21 cellular contexts compared by ENCODE assay signal in genomic region chr16:29993191-29993902, GRCh38. TPM values are rescaled to one million over a fixed set of nuclear protein-coding genes. Genes with fewer than 3 reads are reported as not detected.
DNase-seq lines count a peak whose midpoint lies in the region; ATAC-seq, FAIRE-seq and TF ChIP-seq lines count a peak whose summit lies in the region.
"Had no signal": no experiment of that assay in that cellular context is flagged by ENCODE, and none has a peak within 500 bp of the region (broad histone marks: within the 10 kb centered on the region; RNA-seq: fewer than 3 reads in every experiment).

No MANE protein-coding gene starts in this region.

- H3K79me2 ChIP-seq in HepG2 (ENCODE audit: insufficient read depth, low read length), result peaks cover 9% of the 10 kb centered on the region

- intact Hi-C loops in right cardiac atrium (cut with DNase I), result loop anchor here in 1 of 4 donors (10.0 kb wide), 2 partner anchors 129 to 179 kb away; partner anchors contain the start of genes CDIPT, PAGR1 and PRRT2
- intact Hi-C loops in left ventricle myocardium inferior (cut with micrococcal nuclease), result no loop called here
- intact Hi-C loops in HepG2 (cut with micrococcal nuclease; ENCODE audit: unreplicated experiment), result no loop called here

- H3K36me3 ChIP-seq in left ventricle myocardium inferior, result peaks cover 67% of the 10 kb centered on the region
- peaks cover 15 to 46% of the 10 kb centered on the region in 2 experiments for H3K36me3 ChIP-seq in HepG2 (replicated peaks in 1 of 2; ENCODE audit: control insufficient read depth in 1 of 2, insufficient read depth in 2 of 2, low read length in 2 of 2)
- H3K36me3 ChIP-seq: colonic mucosa, pancreas had no signal

- TF ChIP-seq CTCF in left ventricle myocardium inferior (IDR thresholded peaks at IDR 0.05; ENCODE audit: borderline replicate concordance) (no peak), HepG2 (CRISPR knock-in tag; IDR thresholded peaks at IDR 0.05) (no peak)

- ATAC-seq in right cardiac atrium (no peak), HepG2 (no peak), GM19455 (IDR thresholded peaks at IDR 0.05; ENCODE audit: unreplicated experiment) (no peak)
- ATAC-seq: mucosa of descending colon, pancreas had no signal

- H3K9ac ChIP-seq in HepG2 (ENCODE audit: insufficient read depth, low read depth, low read length), result no peak overlapping the region

- H3K9me3 ChIP-seq in right cardiac atrium (ENCODE audit: control insufficient read depth, low read length), result no peaks in the 10 kb centered on the region
- H3K9me3 ChIP-seq in left ventricle myocardium inferior (replicated peaks), result no peaks in the 10 kb centered on the region
- no peaks in the 10 kb centered on the region for H3K9me3 ChIP-seq in HepG2 (ENCODE audit: low read length)
- H3K9me3 ChIP-seq: colonic mucosa, mucosa of descending colon, pancreas, Peyer's patch had no signal

- 82% methylated on average over 25 of the region's 25 CpGs for WGBS in right cardiac atrium
- 95% methylated on average over 18 of the region's 25 CpGs for WGBS in HepG2 (ENCODE audit: low lambda C conversion rate)

- no peak for FAIRE-seq in HepG2 (lab: Jason Lieb, UNC)
- FAIRE-seq: GM12892, H1, pancreas had no signal

- DNase-seq in right cardiac atrium (peak in 2 of 3 donors; percentile 35 to 41), left ventricle myocardium inferior (no peak), HepG2 (ENCODE audit: low spot score) (no peak), NCI-H82 treated with DMSO at 0.1 percent for 48 hours (lab: John Stamatoyannopoulos, UW; ENCODE audit: unreplicated experiment) (no peak), cerebellar cortex (ENCODE audit: low spot score) (no peak), SW 1271 (lab: John Stamatoyannopoulos, UW) (no peak)
- DNase-seq: activated gamma-delta T cell, colonic mucosa, foreskin fibroblast, NCI-H1092, NCI-H526 treated with DMSO at 0.1 percent for 48 hours, Peyer's patch had no signal

- in situ Hi-C loops in HepG2 (cut with HindIII; ENCODE audit: extremely low pct_ligation_motif_present, low pct_unique_long_range_greater_than_20kb), result no loop called here

- no peak for TF ChIP-seq RAD21 in HepG2 (CRISPR knock-in tag; IDR thresholded peaks at IDR 0.05)

- H3K4me2 ChIP-seq in HepG2 (ENCODE audit: low read depth, low read length), result no peak overlapping the region

- peak; percentile 1 to 27; a peak in 2 of 4 replicates for TF ChIP-seq POLR2A in HepG2 (IDR thresholded peaks at IDR 0.05; ENCODE audit: insufficient read depth in 1 of 2, low read depth in 2 of 2, low read length in 2 of 2)

- no TSS peak for BruUV-seq in HepG2 (replicated peaks; lab: Mats Ljungman, UMichigan)

- CTCF ChIA-PET in HepG2 (lab: Yijun Ruan, JAX; ENCODE audit: low intra/inter-chr PET ratio, low total read pairs), result no interaction called here

- H2AFZ ChIP-seq in HepG2 (ENCODE audit: low read length), result no peak overlapping the region

- POLR2A ChIA-PET in HepG2 (lab: Yijun Ruan, JAX), result interaction anchor here (0.6 to 2.0 kb wide), 4 partner anchors 20 to 186 kb away, joined by 3 to 10 read pairs (median 6); partner anchors contain the start of genes KCTD13 and TAOK2

- TF ChIP-seq EP300 in HepG2 (IDR thresholded peaks at IDR 0.05; ENCODE audit: low read depth in 2 of 2, low read length in 2 of 2) (no peak), HepG2 (CRISPR knock-in tag; IDR thresholded peaks at IDR 0.05; ENCODE audit: borderline replicate concordance) (no peak)

- H3K27ac ChIP-seq in right cardiac atrium (ENCODE audit: low read length), result no peak overlapping the region
- no peak overlapping the region for H3K27ac ChIP-seq in left ventricle myocardium inferior (replicated peaks)
- H3K27ac ChIP-seq in HepG2 (ENCODE audit: extremely low read length, insufficient read depth, low read length), result no peak overlapping the region
- H3K27ac ChIP-seq: colonic mucosa, pancreas had no signal

- H4K20me1 ChIP-seq in HepG2 (ENCODE audit: insufficient read depth, low read length), result no peaks in the 10 kb centered on the region

- H3K4me1 ChIP-seq in right cardiac atrium (ENCODE audit: control insufficient read depth, insufficient read depth, low read length), result peaks cover 7% of the 10 kb centered on the region
- peaks cover 53% of the 10 kb centered on the region for H3K4me1 ChIP-seq in left ventricle myocardium inferior
- H3K4me1 ChIP-seq in HepG2 (ENCODE audit: insufficient read depth, low read length), result peaks cover 24% of the 10 kb centered on the region

- H3K27me3 ChIP-seq in right cardiac atrium (ENCODE audit: control insufficient read depth, insufficient read depth), result no peaks in the 10 kb centered on the region
- no peaks in the 10 kb centered on the region for H3K27me3 ChIP-seq in left ventricle myocardium inferior (ENCODE audit: low read depth)
- peaks cover 0 to 5% of the 10 kb centered on the region in 2 experiments; a peak in 1 of 5 replicates for H3K27me3 ChIP-seq in HepG2 (ENCODE audit: control insufficient read depth in 1 of 2, insufficient read depth in 2 of 2, low read length in 2 of 2)
- H3K27me3 ChIP-seq: colonic mucosa, pancreas, Peyer's patch had no signal

- H3K4me3 ChIP-seq in right cardiac atrium (ENCODE audit: low read length), result no peak overlapping the region
- H3K4me3 ChIP-seq in left ventricle myocardium inferior, result no peak overlapping the region
- no peak overlapping the region for H3K4me3 ChIP-seq in HepG2 (replicated peaks in 1 of 3; ENCODE audit: insufficient read depth in 1 of 3, low read depth in 2 of 3, low read length in 3 of 3)
- H3K4me3 ChIP-seq: colonic mucosa, mucosa of descending colon, pancreas, Peyer's patch, skin epidermis had no signal

RNA-seq across cellular contexts. Expression of gene HIRIP3, which starts 2.1 kb away (rescaled TPM):
- 10 to 100 TPM; 11.6 to 21.7 (median 17.5) TPM for total RNA-seq in right cardiac atrium
- 19.1 TPM for polyA plus RNA-seq in right cardiac atrium
- total RNA-seq in left ventricle myocardium inferior, result 18.8 TPM
- polyA plus RNA-seq in PFSK-1 (2012; ENCODE audit: insufficient read length, low read depth), result 15.2 TPM
- total RNA-seq in HepG2 (2016; rRNA removed; fragmentation: Illumina TruSeq; extraction: Trizol), result 17.2 and 17.3 TPM in 2 replicates
- 14.2 TPM in 2 replicates for total RNA-seq in HepG2 (2016; cell fraction: cytosol; rRNA removed; fragmentation: Illumina TruSeq; extraction: Trizol; ENCODE audit: low read depth)
- 15.1 and 16.3 TPM in 2 replicates for total RNA-seq in HepG2 (2016; cell fraction: insoluble cytoplasmic fraction; rRNA removed; fragmentation: Illumina TruSeq; extraction: Trizol)
- total RNA-seq in HepG2 (2016; cell fraction: membrane; rRNA removed; fragmentation: Illumina TruSeq; extraction: Trizol), result 19.3 and 23.7 TPM in 2 replicates
- 8.3 and 10.3 TPM in 2 replicates for total RNA-seq in HepG2 (2016; cell fraction: nucleus; rRNA removed; fragmentation: Illumina TruSeq; extraction: Trizol)
- polyA plus RNA-seq in HepG2 (2011; rRNA removed), result 12.6 and 16.3 TPM in 2 replicates
- 12.2 and 16.8 TPM in 2 replicates for polyA plus RNA-seq in HepG2 (2011; cell fraction: cytosol; rRNA removed)
- 12.7 and 15.6 TPM in 2 replicates for polyA plus RNA-seq in HepG2 (2011; cell fraction: nucleus; rRNA removed)
- polyA plus RNA-seq in HepG2 (2012), result 8.7 and 10.3 TPM in 2 replicates
- 11.5 and 15.7 TPM in 2 replicates for polyA plus RNA-seq in HepG2 (2016; cell fraction: cytosol; fragmentation: Illumina TruSeq; extraction: Trizol; ENCODE audit: low read depth)
- polyA plus RNA-seq in HepG2 (2016; cell fraction: insoluble cytoplasmic fraction; fragmentation: Illumina TruSeq; extraction: Trizol; ENCODE audit: low read depth), result 23.3 and 25.6 TPM in 2 replicates
- polyA plus RNA-seq in HepG2 (2016; cell fraction: membrane; fragmentation: Illumina TruSeq; extraction: Trizol; ENCODE audit: low read depth), result 18.8 and 21.7 TPM in 2 replicates
- polyA plus RNA-seq in HepG2 (2016; cell fraction: nucleus; fragmentation: Illumina TruSeq; extraction: Trizol; ENCODE audit: insufficient read depth, low read depth), result 21.5 and 22.8 TPM in 2 replicates
- polyA minus RNA-seq in HepG2 (2011; rRNA and poly(A)+ RNA removed; ENCODE audit: low replicate concordance), result 7.0 and 15.9 TPM in 2 replicates
- 3.3 and 7.2 TPM in 2 replicates for polyA minus RNA-seq in HepG2 (2011; cell fraction: cytosol; rRNA and poly(A)+ RNA removed)
- polyA minus RNA-seq in HepG2 (2011; cell fraction: nucleus; rRNA and poly(A)+ RNA removed), result 8.4 and 11.6 TPM in 2 replicates

RNA-seq across cellular contexts. Expression of gene INO80E, which starts 2.7 kb away (rescaled TPM):
- total RNA-seq in right cardiac atrium (10 to 100 TPM; 32.7 to 44.6 (median 37.1) TPM), left ventricle myocardium inferior (29.0 TPM), HepG2 (2016; rRNA removed; fragmentation: Illumina TruSeq; extraction: Trizol) (39.5 and 45.6 TPM in 2 replicates)
- polyA plus RNA-seq in right cardiac atrium (59.1 TPM), HepG2 (2011; rRNA removed) (25.8 and 28.4 TPM in 2 replicates)
- 152 TPM for polyA plus RNA-seq in PFSK-1 (2012; ENCODE audit: insufficient read length, low read depth)
- 18.9 and 22.7 TPM in 2 replicates for total RNA-seq in HepG2 (2016; cell fraction: cytosol; rRNA removed; fragmentation: Illumina TruSeq; extraction: Trizol; ENCODE audit: low read depth)
- total RNA-seq in HepG2 (2016; cell fraction: insoluble cytoplasmic fraction; rRNA removed; fragmentation: Illumina TruSeq; extraction: Trizol), result 35.1 and 45.9 TPM in 2 replicates
- 25.0 and 29.9 TPM in 2 replicates for total RNA-seq in HepG2 (2016; cell fraction: membrane; rRNA removed; fragmentation: Illumina TruSeq; extraction: Trizol)
- 25.3 and 33.1 TPM in 2 replicates for total RNA-seq in HepG2 (2016; cell fraction: nucleus; rRNA removed; fragmentation: Illumina TruSeq; extraction: Trizol)
- polyA plus RNA-seq in HepG2 (2011; cell fraction: cytosol; rRNA removed), result 25.4 and 28.1 TPM in 2 replicates
- 71.2 and 71.9 TPM in 2 replicates for polyA plus RNA-seq in HepG2 (2011; cell fraction: nucleus; rRNA removed)
- polyA plus RNA-seq in HepG2 (2012), result 26.9 and 29.3 TPM in 2 replicates
- polyA plus RNA-seq in HepG2 (2016; cell fraction: cytosol; fragmentation: Illumina TruSeq; extraction: Trizol; ENCODE audit: low read depth), result 26.1 and 33.3 TPM in 2 replicates
- polyA plus RNA-seq in HepG2 (2016; cell fraction: insoluble cytoplasmic fraction; fragmentation: Illumina TruSeq; extraction: Trizol; ENCODE audit: low read depth), result 59.9 and 67.8 TPM in 2 replicates
- 33.8 and 33.9 TPM in 2 replicates for polyA plus RNA-seq in HepG2 (2016; cell fraction: membrane; fragmentation: Illumina TruSeq; extraction: Trizol; ENCODE audit: low read depth)
- polyA plus RNA-seq in HepG2 (2016; cell fraction: nucleus; fragmentation: Illumina TruSeq; extraction: Trizol; ENCODE audit: insufficient read depth, low read depth), result 83.7 and 87.4 TPM in 2 replicates
- polyA minus RNA-seq in HepG2 (2011; rRNA and poly(A)+ RNA removed; ENCODE audit: low replicate concordance), result 9.4 and 17.6 TPM in 2 replicates
- 5.5 and 10.9 TPM in 2 replicates for polyA minus RNA-seq in HepG2 (2011; cell fraction: cytosol; rRNA and poly(A)+ RNA removed)
- polyA minus RNA-seq in HepG2 (2011; cell fraction: nucleus; rRNA and poly(A)+ RNA removed), result 15.3 and 21.1 TPM in 2 replicates

RNA-seq across cellular contexts. Expression of gene DOC2A, which starts 17.5 kb away (rescaled TPM):
- total RNA-seq in right cardiac atrium (under 1 TPM; 0.40 to 0.59 (median 0.47) TPM), left ventricle myocardium inferior (0.66 TPM), HepG2 (2016; rRNA removed; fragmentation: Illumina TruSeq; extraction: Trizol) (0.15 and 0.21 TPM in 2 replicates)
- polyA plus RNA-seq in right cardiac atrium (0.77 TPM), HepG2 (2011; rRNA removed) (0.55 and 1.4 TPM in 2 replicates)
- 0.51 TPM for polyA plus RNA-seq in PFSK-1 (2012; ENCODE audit: insufficient read length, low read depth)
- total RNA-seq in HepG2 (2016; cell fraction: cytosol; rRNA removed; fragmentation: Illumina TruSeq; extraction: Trizol; ENCODE audit: low read depth), result not detected in 2 replicates
- total RNA-seq in HepG2 (2016; cell fraction: insoluble cytoplasmic fraction; rRNA removed; fragmentation: Illumina TruSeq; extraction: Trizol), result 0.24 TPM in 1 of 2 replicates, not detected in the other
- not detected in 2 replicates for total RNA-seq in HepG2 (2016; cell fraction: membrane; rRNA removed; fragmentation: Illumina TruSeq; extraction: Trizol)
- total RNA-seq in HepG2 (2016; cell fraction: nucleus; rRNA removed; fragmentation: Illumina TruSeq; extraction: Trizol), result 0.22 TPM in 1 of 2 replicates, not detected in the other
- polyA plus RNA-seq in HepG2 (2011; cell fraction: cytosol; rRNA removed), result 0.36 and 0.52 TPM in 2 replicates
- 4.4 and 6.3 TPM in 2 replicates for polyA plus RNA-seq in HepG2 (2011; cell fraction: nucleus; rRNA removed)
- 0.52 and 0.72 TPM in 2 replicates for polyA plus RNA-seq in HepG2 (2012)
- polyA plus RNA-seq in HepG2 (2016; cell fraction: cytosol; fragmentation: Illumina TruSeq; extraction: Trizol; ENCODE audit: low read depth), result not detected in 2 replicates
- not detected in 2 replicates for polyA plus RNA-seq in HepG2 (2016; cell fraction: insoluble cytoplasmic fraction; fragmentation: Illumina TruSeq; extraction: Trizol; ENCODE audit: low read depth)
- not detected in 2 replicates for polyA plus RNA-seq in HepG2 (2016; cell fraction: membrane; fragmentation: Illumina TruSeq; extraction: Trizol; ENCODE audit: low read depth)
- polyA plus RNA-seq in HepG2 (2016; cell fraction: nucleus; fragmentation: Illumina TruSeq; extraction: Trizol; ENCODE audit: insufficient read depth, low read depth), result 0.66 and 1.1 TPM in 2 replicates
- 0.12 and 0.37 TPM in 2 replicates for polyA minus RNA-seq in HepG2 (2011; rRNA and poly(A)+ RNA removed; ENCODE audit: low replicate concordance)
- not detected in 2 replicates for polyA minus RNA-seq in HepG2 (2011; cell fraction: cytosol; rRNA and poly(A)+ RNA removed)
- not detected in 2 replicates for polyA minus RNA-seq in HepG2 (2011; cell fraction: nucleus; rRNA and poly(A)+ RNA removed)

RNA-seq across cellular contexts. Expression of gene TAOK2, which starts 19.7 kb away (rescaled TPM):
- total RNA-seq in right cardiac atrium (10 to 100 TPM; 37.2 to 40.1 (median 39.4) TPM), left ventricle myocardium inferior (34.3 TPM), HepG2 (2016; rRNA removed; fragmentation: Illumina TruSeq; extraction: Trizol) (27.6 and 43.2 TPM in 2 replicates)
- polyA plus RNA-seq in right cardiac atrium (38.3 TPM), HepG2 (2011; rRNA removed) (17.4 and 24.8 TPM in 2 replicates)
- 19.2 TPM for polyA plus RNA-seq in PFSK-1 (2012; ENCODE audit: insufficient read length, low read depth)
- total RNA-seq in HepG2 (2016; cell fraction: cytosol; rRNA removed; fragmentation: Illumina TruSeq; extraction: Trizol; ENCODE audit: low read depth), result 7.5 and 7.7 TPM in 2 replicates
- total RNA-seq in HepG2 (2016; cell fraction: insoluble cytoplasmic fraction; rRNA removed; fragmentation: Illumina TruSeq; extraction: Trizol), result 23.0 and 42.5 TPM in 2 replicates
- 15.4 TPM in 2 replicates for total RNA-seq in HepG2 (2016; cell fraction: membrane; rRNA removed; fragmentation: Illumina TruSeq; extraction: Trizol)
- 36.7 and 42.5 TPM in 2 replicates for total RNA-seq in HepG2 (2016; cell fraction: nucleus; rRNA removed; fragmentation: Illumina TruSeq; extraction: Trizol)
- polyA plus RNA-seq in HepG2 (2011; cell fraction: cytosol; rRNA removed), result 10.9 and 13.5 TPM in 2 replicates
- 101 and 105 TPM in 2 replicates for polyA plus RNA-seq in HepG2 (2011; cell fraction: nucleus; rRNA removed)
- polyA plus RNA-seq in HepG2 (2012), result 15.5 and 21.1 TPM in 2 replicates
- polyA plus RNA-seq in HepG2 (2016; cell fraction: cytosol; fragmentation: Illumina TruSeq; extraction: Trizol; ENCODE audit: low read depth), result 1.7 and 1.9 TPM in 2 replicates
- polyA plus RNA-seq in HepG2 (2016; cell fraction: insoluble cytoplasmic fraction; fragmentation: Illumina TruSeq; extraction: Trizol; ENCODE audit: low read depth), result 15.8 and 17.9 TPM in 2 replicates
- polyA plus RNA-seq in HepG2 (2016; cell fraction: membrane; fragmentation: Illumina TruSeq; extraction: Trizol; ENCODE audit: low read depth), result 3.8 and 4.5 TPM in 2 replicates
- 80.3 and 83.9 TPM in 2 replicates for polyA plus RNA-seq in HepG2 (2016; cell fraction: nucleus; fragmentation: Illumina TruSeq; extraction: Trizol; ENCODE audit: insufficient read depth, low read depth)
- polyA minus RNA-seq in HepG2 (2011; rRNA and poly(A)+ RNA removed; ENCODE audit: low replicate concordance), result 28.3 and 32.0 TPM in 2 replicates
- 14.9 and 15.1 TPM in 2 replicates for polyA minus RNA-seq in HepG2 (2011; cell fraction: cytosol; rRNA and poly(A)+ RNA removed)
- 27.7 and 31.1 TPM in 2 replicates for polyA minus RNA-seq in HepG2 (2011; cell fraction: nucleus; rRNA and poly(A)+ RNA removed)

RNA-seq across cellular contexts. Expression of gene C16orf92, which starts 29.7 kb away (rescaled TPM):
- total RNA-seq in right cardiac atrium (not detected), left ventricle myocardium inferior (not detected), HepG2 (2016; rRNA removed; fragmentation: Illumina TruSeq; extraction: Trizol) (not detected in 2 replicates)
- polyA plus RNA-seq in right cardiac atrium (not detected), HepG2 (2011; rRNA removed) (not detected in 2 replicates)
- not detected for polyA plus RNA-seq in PFSK-1 (2012; ENCODE audit: insufficient read length, low read depth)
- total RNA-seq in HepG2 (2016; cell fraction: cytosol; rRNA removed; fragmentation: Illumina TruSeq; extraction: Trizol; ENCODE audit: low read depth), result not detected in 2 replicates
- not detected in 2 replicates for total RNA-seq in HepG2 (2016; cell fraction: insoluble cytoplasmic fraction; rRNA removed; fragmentation: Illumina TruSeq; extraction: Trizol)
- total RNA-seq in HepG2 (2016; cell fraction: membrane; rRNA removed; fragmentation: Illumina TruSeq; extraction: Trizol), result not detected in 2 replicates
- not detected in 2 replicates for total RNA-seq in HepG2 (2016; cell fraction: nucleus; rRNA removed; fragmentation: Illumina TruSeq; extraction: Trizol)
- not detected in 2 replicates for polyA plus RNA-seq in HepG2 (2011; cell fraction: cytosol; rRNA removed)
- polyA plus RNA-seq in HepG2 (2011; cell fraction: nucleus; rRNA removed), result not detected in 2 replicates
- polyA plus RNA-seq in HepG2 (2012), result not detected in 2 replicates
- polyA plus RNA-seq in HepG2 (2016; cell fraction: cytosol; fragmentation: Illumina TruSeq; extraction: Trizol; ENCODE audit: low read depth), result not detected in 2 replicates
- polyA plus RNA-seq in HepG2 (2016; cell fraction: insoluble cytoplasmic fraction; fragmentation: Illumina TruSeq; extraction: Trizol; ENCODE audit: low read depth), result not detected in 2 replicates
- polyA plus RNA-seq in HepG2 (2016; cell fraction: membrane; fragmentation: Illumina TruSeq; extraction: Trizol; ENCODE audit: low read depth), result not detected in 2 replicates
- polyA plus RNA-seq in HepG2 (2016; cell fraction: nucleus; fragmentation: Illumina TruSeq; extraction: Trizol; ENCODE audit: insufficient read depth, low read depth), result not detected in 2 replicates
- not detected in 2 replicates for polyA minus RNA-seq in HepG2 (2011; rRNA and poly(A)+ RNA removed; ENCODE audit: low replicate concordance)
- not detected in 2 replicates for polyA minus RNA-seq in HepG2 (2011; cell fraction: cytosol; rRNA and poly(A)+ RNA removed)
- polyA minus RNA-seq in HepG2 (2011; cell fraction: nucleus; rRNA and poly(A)+ RNA removed), result not detected in 2 replicates
- total RNA-seq: activated CD8-positive, alpha-beta memory T cell treated with anti-CD3 and anti-CD28 coated beads for 36 hours; colonic mucosa; H1; mucosa of descending colon; pancreas; Peyer's patch; temporal lobe had no signal
- polyA plus RNA-seq: H1, pancreas had no signal

Comparison
In these comparisons a context has a peak if more than half of its experiments do, and no peak if none do; other contexts are left out.
1. DNase-seq: peak in right cardiac atrium (2 of 3); none in left ventricle myocardium inferior (single experiment), HepG2 (single experiment), NCI-H82 treated with DMSO at 0.1 percent for 48 hours (single experiment), cerebellar cortex (single experiment) and SW 1271 (0 of 2).